Comparison of ENCODE assay signal across 15 cellular contexts in the genomic region with DNA sequence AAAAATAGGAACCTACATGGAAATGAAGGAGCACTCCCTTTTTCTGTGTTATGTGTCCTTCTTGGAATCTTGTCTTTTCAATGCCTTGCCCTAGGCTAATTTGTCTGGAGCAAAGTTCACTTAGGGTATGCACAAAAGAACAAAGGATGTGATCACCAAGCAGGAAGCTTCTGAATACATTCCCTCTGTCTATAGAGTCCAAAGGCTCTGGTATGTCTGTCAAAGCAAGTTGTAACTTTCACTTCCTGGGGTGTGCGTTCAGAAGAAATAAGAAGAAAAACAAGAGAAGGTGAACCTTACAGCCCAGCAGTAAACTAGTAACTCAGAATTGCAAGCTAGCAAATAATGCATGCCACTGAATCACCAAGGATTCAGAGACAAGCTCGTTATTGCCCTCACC. TPM values are rescaled to one million over a fixed set of nuclear protein-coding genes. Genes with fewer than 3 reads are reported as not detected.
DNase-seq lines count a peak whose midpoint lies in the region; ATAC-seq and TF ChIP-seq lines count a peak whose summit lies in the region.
"Had no signal": no experiment of that assay in that cellular context is flagged by ENCODE, and none has a peak within 500 bp of the region (broad histone marks: within the 10 kb centered on the region; RNA-seq: fewer than 3 reads in every experiment).

No MANE protein-coding gene starts in this region.

- no peaks in the 10 kb centered on the region for H3K9me3 Mint-ChIP-seq in Caco-2 (ENCODE audit: unreplicated experiment)
- H3K9me3 Mint-ChIP-seq in WTC11, result no peaks in the 10 kb centered on the region
- H3K9me3 Mint-ChIP-seq in nephron progenitor cell, result no peaks in the 10 kb centered on the region
- H3K9me3 Mint-ChIP-seq: activated T-helper 17 cell treated with anti-CD3 and anti-CD28 coated beads, Interleukin-2, amount 50 U/mL, for 72 hours had no signal

- no TSS peak for BruUV-seq in Caco-2 (replicated peaks; lab: Mats Ljungman, UMichigan)

- POLR2A ChIA-PET in Caco-2 (lab: Charles Lee), result no interaction called here
- POLR2A ChIA-PET in WTC11 (lab: Charles Lee), result no interaction called here

- no peak overlapping the region for H2AFZ ChIP-seq in hepatocyte

- H3K36me3 Mint-ChIP-seq in Caco-2 (ENCODE audit: insufficient read depth, unreplicated experiment) (no peaks in the 10 kb centered on the region), WTC11 (no peaks in the 10 kb centered on the region), nephron progenitor cell (ENCODE audit: low read depth) (no peaks in the 10 kb centered on the region)
- H3K36me3 Mint-ChIP-seq: CD4-positive, alpha-beta memory T cell had no signal

- H3K4me3 ChIP-seq in Caco-2 (ENCODE audit: low read depth, low read length) (no peak overlapping the region), hepatocyte (no peak overlapping the region)

- DNase-seq in Caco-2 (peak; percentile 63 to 79), WTC11 (ENCODE audit: low spot score) (no peak), hepatocyte (ENCODE audit: low spot score) (peak; percentile 53), nephron progenitor cell (no peak), nucleus accumbens (lab: John Stamatoyannopoulos, UW) (no peak), NCI-H146 treated with DMSO at 0.1 percent for 48 hours (lab: John Stamatoyannopoulos, UW; ENCODE audit: unreplicated experiment) (no peak)
- DNase-seq: anterior cingulate cortex; CD4-positive, alpha-beta memory T cell; NCI-H1048; stimulated activated CD4-positive, alpha-beta T cell treated with anti-CD3 and anti-CD28 coated beads, Interleukin-4, amount 100 ng/mL, for 24 hours had no signal

- no peaks in the 10 kb centered on the region for H4K20me1 ChIP-seq in hepatocyte (ENCODE audit: insufficient read depth, poor library complexity, severe bottlenecking)

- no peaks in the 10 kb centered on the region for H3K79me2 ChIP-seq in hepatocyte

- H3K4me1 Mint-ChIP-seq in Caco-2 (ENCODE audit: low read depth, unreplicated experiment) (peaks cover 33% of the 10 kb centered on the region), WTC11 (peaks cover 35% of the 10 kb centered on the region), nephron progenitor cell (peaks cover 36% of the 10 kb centered on the region)
- H3K4me1 Mint-ChIP-seq: activated T-helper 17 cell treated with anti-CD3 and anti-CD28 coated beads, Interleukin-2, amount 50 U/mL, for 72 hours; CD4-positive, alpha-beta memory T cell had no signal

- no peaks in the 10 kb centered on the region for H3K9me2 ChIP-seq in hepatocyte (replicated peaks; ENCODE audit: insufficient read depth)

- 26% methylated on average over 2 of the region's 2 CpGs for WGBS in hepatocyte (ENCODE audit: low lambda C conversion rate, missing lambda C conversion rate)

- H3K4me3 Mint-ChIP-seq in Caco-2 (ENCODE audit: unreplicated experiment) (peak overlapping the region; percentile 67), WTC11 (no peak overlapping the region), nephron progenitor cell (no peak overlapping the region)
- H3K4me3 Mint-ChIP-seq: activated T-helper 17 cell treated with anti-CD3 and anti-CD28 coated beads, Interleukin-2, amount 50 U/mL, for 72 hours; CD4-positive, alpha-beta memory T cell had no signal

- peaks cover 28% of the 10 kb centered on the region for H3K4me1 ChIP-seq in Caco-2
- peaks cover 6% of the 10 kb centered on the region for H3K4me1 ChIP-seq in hepatocyte (ENCODE audit: insufficient read depth)

- H3K27me3 Mint-ChIP-seq in Caco-2 (ENCODE audit: insufficient read depth, unreplicated experiment) (no peaks in the 10 kb centered on the region), WTC11 (ENCODE audit: low read depth) (no peaks in the 10 kb centered on the region), nephron progenitor cell (ENCODE audit: low read depth, poor library complexity) (peaks cover 7% of the 10 kb centered on the region)
- H3K27me3 Mint-ChIP-seq: CD4-positive, alpha-beta memory T cell had no signal

- H3K4me2 ChIP-seq in hepatocyte, result peak overlapping the region; percentile 11

- ATAC-seq in WTC11, result peak; percentile 89
- no peak for ATAC-seq in GM21390 (IDR thresholded peaks at IDR 0.05; ENCODE audit: unreplicated experiment)
- ATAC-seq in HG02588 (IDR thresholded peaks at IDR 0.05; ENCODE audit: unreplicated experiment), result no peak
- ATAC-seq: activated T-helper 17 cell treated with anti-CD3 and anti-CD28 coated beads, Interleukin-2, amount 50 U/mL, for 72 hours; Right ventricle myocardium inferior had no signal

- H3K27ac ChIP-seq in hepatocyte, result peak overlapping the region; percentile 13

- no peaks in the 10 kb centered on the region for H3K9me3 ChIP-seq in Caco-2
- no peaks in the 10 kb centered on the region for H3K9me3 ChIP-seq in hepatocyte (ENCODE audit: low read depth)

- intact Hi-C loops in Caco-2 (cut with micrococcal nuclease; ENCODE audit: unreplicated experiment), result loop anchor here (1.0 to 2.0 kb wide), 7 partner anchors 8 to 140 kb away; a partner anchor contains a TSS

- TF ChIP-seq CTCF in Caco-2 (IDR thresholded peaks at IDR 0.05; ENCODE audit: insufficient read depth in 1 of 2, low read depth in 1 of 2, low read length in 1 of 2, severe bottlenecking in 1 of 2, unreplicated experiment in 1 of 2) (no peak), WTC11 (IDR thresholded peaks at IDR 0.05) (no peak), hepatocyte (IDR thresholded peaks at IDR 0.05; ENCODE audit: poor library complexity) (no peak), nephron progenitor cell (IDR thresholded peaks at IDR 0.05) (no peak)

- H3K36me3 ChIP-seq in Caco-2 (ENCODE audit: control insufficient read depth, insufficient read depth, low read length) (no peaks in the 10 kb centered on the region), hepatocyte (replicated peaks; ENCODE audit: insufficient read depth, low read depth) (no peaks in the 10 kb centered on the region)

- H3K27me3 ChIP-seq in Caco-2 (replicated peaks; ENCODE audit: control insufficient read depth, insufficient read depth, low read length) (no peaks in the 10 kb centered on the region), hepatocyte (no peaks in the 10 kb centered on the region)

- CTCF ChIA-PET in Caco-2 (lab: Charles Lee) (interaction anchor here (0.9 to 1.2 kb wide), 3 partner anchors 25 to 141 kb away, joined by 3 read pairs; no protein-coding TSS in a partner anchor), WTC11 (lab: Charles Lee) (interaction anchor here (2.4 kb wide), 1 partner anchor 25 kb away, joined by 7 read pairs; no protein-coding TSS in a partner anchor)

- H3K27ac Mint-ChIP-seq in Caco-2 (ENCODE audit: unreplicated experiment) (peak overlapping the region; percentile 77), WTC11 (peak overlapping the region; percentile 76), nephron progenitor cell (peak overlapping the region; percentile 60)
- H3K27ac Mint-ChIP-seq: activated T-helper 17 cell treated with anti-CD3 and anti-CD28 coated beads, Interleukin-2, amount 50 U/mL, for 72 hours; CD4-positive, alpha-beta memory T cell had no signal

TF ChIP-seq in WTC11, 78 proteins besides CTCF, POLR2A, EP300 and RAD21:
- TF ChIP-seq, protein P1, sequence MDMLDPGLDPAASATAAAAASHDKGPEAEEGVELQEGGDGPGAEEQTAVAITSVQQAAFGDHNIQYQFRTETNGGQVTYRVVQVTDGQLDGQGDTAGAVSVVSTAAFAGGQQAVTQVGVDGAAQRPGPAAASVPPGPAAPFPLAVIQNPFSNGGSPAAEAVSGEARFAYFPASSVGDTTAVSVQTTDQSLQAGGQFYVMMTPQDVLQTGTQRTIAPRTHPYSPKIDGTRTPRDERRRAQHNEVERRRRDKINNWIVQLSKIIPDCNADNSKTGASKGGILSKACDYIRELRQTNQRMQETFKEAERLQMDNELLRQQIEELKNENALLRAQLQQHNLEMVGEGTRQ (CRISPR knock-in tag; IDR thresholded peaks at IDR 0.05), result no peak
TF ChIP-seq in WTC11: peak in this region for 0.

RNA-seq across cellular contexts. Expression of a gene that starts 31.7 kb away (rescaled TPM):
- 16.0 and 18.0 TPM in 2 replicates for total RNA-seq in Caco-2 (2022)
- 0.87 to 2.6 TPM (median 1.1 TPM) in 3 replicates for total RNA-seq in WTC11 (2021)
- 34.3 and 36.9 TPM in 2 replicates for total RNA-seq in hepatocyte
- polyA plus RNA-seq in hepatocyte, result 11.6 and 15.0 TPM in 2 replicates
- total RNA-seq: activated T-helper 17 cell treated with anti-CD3 and anti-CD28 coated beads, Interleukin-2, amount 50 U/mL, for 72 hours; CD4-positive, alpha-beta memory T cell; mononuclear cell had no signal
- polyA plus RNA-seq: CD4-positive, alpha-beta memory T cell had no signal

Comparison
In these comparisons a context has a peak if more than half of its experiments do, and no peak if none do; other contexts are left out.
1. DNase-seq: peak in Caco-2 (2 of 2) and hepatocyte (single experiment); none in WTC11 (single experiment), nephron progenitor cell (single experiment), nucleus accumbens (0 of 56) and NCI-H146 treated with DMSO at 0.1 percent for 48 hours (single experiment).
2. Peak in every context shown above with its lines, with median percentiles within 50 percentile points of each other: H3K27ac Mint-ChIP-seq.